In the genomic region with DNA sequence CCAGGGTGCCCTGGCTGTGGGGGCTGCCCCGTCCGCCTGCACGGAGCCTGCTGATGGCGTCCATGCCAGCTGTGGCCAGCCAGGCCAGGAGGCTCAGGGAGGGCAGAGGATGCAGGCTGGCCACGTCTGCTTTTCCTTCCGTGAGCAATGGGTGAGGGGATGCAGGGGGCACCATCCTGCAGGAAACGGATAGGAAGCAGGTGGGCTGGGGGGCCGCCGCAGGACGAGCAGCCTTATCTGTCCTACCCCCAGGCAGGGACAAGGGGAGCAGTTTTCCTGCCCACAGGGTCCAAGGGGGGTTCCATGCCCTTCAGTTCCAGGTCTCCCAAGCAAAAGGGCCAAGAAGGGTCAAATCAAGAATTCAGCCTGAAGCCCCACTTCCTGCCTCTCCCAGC, we compare ENCODE assay signal across 17 cellular contexts.
"Had no signal": no experiment of that assay in that cellular context is flagged by ENCODE, and none has a peak within 500 bp of the region (broad histone marks: within the 10 kb centered on the region; RNA-seq: fewer than 3 reads in every experiment).

No MANE protein-coding gene starts in this region.

- H3K27ac ChIP-seq: cardiac muscle cell, lower lobe of right lung had no signal

- H3K27ac Mint-ChIP-seq: activated T-helper 17 cell treated with anti-CD3 and anti-CD28 coated beads, Interleukin-2, amount 50 U/mL, for 72 hours; natural killer cell had no signal

- DNase-seq: activated CD4-positive, alpha-beta T cell treated with anti-CD3 and anti-CD28 coated beads, Interleukin-2, amount 50 U/mL, for 48 hours; activated naive CD4-positive, alpha-beta T cell; activated naive CD8-positive, alpha-beta T cell treated with anti-CD3 and anti-CD28 coated beads for 36 hours; activated T-cell treated with anti-CD3 and anti-CD28 coated beads for 4 hours; amniotic stem cell; hippocampal formation; left colon; lower lobe of right lung; natural killer cell; posterior cingulate gyrus; retina; T-helper 2 cell; trophoblast cell had no signal

- H3K27me3 ChIP-seq: cardiac muscle cell, stomach had no signal

- H3K9me3 Mint-ChIP-seq: activated naive CD8-positive, alpha-beta T cell treated with anti-CD3 and anti-CD28 coated beads for 36 hours; activated T-helper 17 cell treated with anti-CD3 and anti-CD28 coated beads, Interleukin-2, amount 50 U/mL, for 72 hours; natural killer cell had no signal

- H3K4me1 Mint-ChIP-seq: activated T-helper 17 cell treated with anti-CD3 and anti-CD28 coated beads, Interleukin-2, amount 50 U/mL, for 72 hours had no signal

- ATAC-seq: activated T-helper 17 cell treated with anti-CD3 and anti-CD28 coated beads, Interleukin-2, amount 50 U/mL, for 72 hours; left colon; lower lobe of right lung; natural killer cell had no signal

- H3K9me3 ChIP-seq: lower lobe of right lung, stomach had no signal

- H3K36me3 Mint-ChIP-seq: natural killer cell had no signal

- H3K4me3 Mint-ChIP-seq: activated naive CD8-positive, alpha-beta T cell treated with anti-CD3 and anti-CD28 coated beads for 36 hours; activated T-helper 17 cell treated with anti-CD3 and anti-CD28 coated beads, Interleukin-2, amount 50 U/mL, for 72 hours; natural killer cell had no signal

- H3K4me3 ChIP-seq: cardiac muscle cell, lower lobe of right lung, stomach had no signal

- FAIRE-seq: islet of Langerhans had no signal
